Comparison of ENCODE assay signal across 14 cellular contexts in the genomic region with DNA sequence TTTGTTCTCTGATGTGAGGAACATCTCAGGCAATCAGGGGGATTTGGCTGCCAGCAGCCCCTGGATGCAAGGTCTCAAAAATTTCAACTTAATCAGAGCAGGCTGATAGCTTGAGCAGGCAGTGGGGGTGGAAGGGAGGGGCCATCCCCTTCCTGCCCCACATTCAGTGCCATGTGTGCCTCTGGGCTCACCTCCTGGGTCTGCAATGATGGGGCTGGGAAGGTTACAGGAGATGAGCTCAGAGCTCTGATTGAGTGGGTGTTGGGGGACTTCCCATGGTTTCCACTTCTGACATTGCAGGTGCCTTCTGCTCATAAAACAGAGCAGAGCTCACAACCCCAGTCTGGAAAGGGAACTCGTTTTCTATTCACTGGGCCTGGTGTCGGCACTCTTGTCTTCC. TPM values are rescaled to one million over a fixed set of nuclear protein-coding genes. Genes with fewer than 3 reads are reported as not detected.
DNase-seq lines count a peak whose midpoint lies in the region; ATAC-seq lines count a peak whose summit lies in the region.
"Had no signal": no experiment of that assay in that cellular context is flagged by ENCODE, and none has a peak within 500 bp of the region (broad histone marks: within the 10 kb centered on the region; RNA-seq: fewer than 3 reads in every experiment).

No MANE protein-coding gene starts in this region.

- H3K4me1 Mint-ChIP-seq in activated naive CD8-positive, alpha-beta T cell treated with anti-CD3 and anti-CD28 coated beads for 36 hours, result peaks cover 25% of the 10 kb centered on the region
- H3K4me1 Mint-ChIP-seq: central memory CD8-positive, alpha-beta T cell had no signal

- peak overlapping the region; percentile 87 for H3K27ac Mint-ChIP-seq in activated naive CD8-positive, alpha-beta T cell treated with anti-CD3 and anti-CD28 coated beads for 36 hours
- H3K27ac Mint-ChIP-seq: T-cell had no signal

- no peaks in the 10 kb centered on the region for H3K27me3 Mint-ChIP-seq in activated naive CD8-positive, alpha-beta T cell treated with anti-CD3 and anti-CD28 coated beads for 36 hours
- H3K27me3 Mint-ChIP-seq: central memory CD8-positive, alpha-beta T cell; T-cell had no signal

- peaks cover 8% of the 10 kb centered on the region for H3K36me3 Mint-ChIP-seq in activated naive CD8-positive, alpha-beta T cell treated with anti-CD3 and anti-CD28 coated beads for 36 hours

- ATAC-seq in GM19023 (IDR thresholded peaks at IDR 0.05; ENCODE audit: unreplicated experiment) (peak; percentile 77), HG03354 (IDR thresholded peaks at IDR 0.05; ENCODE audit: poor library complexity, severe bottlenecking, unreplicated experiment) (no peak)

- H3K9me3 Mint-ChIP-seq in activated naive CD8-positive, alpha-beta T cell treated with anti-CD3 and anti-CD28 coated beads for 36 hours, result no peaks in the 10 kb centered on the region
- H3K9me3 Mint-ChIP-seq: central memory CD8-positive, alpha-beta T cell; neural crest cell; T-cell had no signal

- H3K4me3 Mint-ChIP-seq in activated naive CD8-positive, alpha-beta T cell treated with anti-CD3 and anti-CD28 coated beads for 36 hours, result peak overlapping the region; percentile 25
- H3K4me3 Mint-ChIP-seq: central memory CD8-positive, alpha-beta T cell; neural crest cell; T-cell had no signal

- DNase-seq in NAMALWA (ENCODE audit: low spot score) (peak; percentile 22), NCI-H1048 (lab: John Stamatoyannopoulos, UW) (no peak), NCI-H748 (lab: John Stamatoyannopoulos, UW; ENCODE audit: unreplicated experiment) (no peak), anterior cingulate cortex (lab: John Stamatoyannopoulos, UW) (no peak)
- DNase-seq in activated naive CD8-positive, alpha-beta T cell treated with anti-CD3 and anti-CD28 coated beads for 36 hours, result peak; percentile 83
- DNase-seq in stimulated activated CD8-positive, alpha-beta memory T cell treated with anti-CD3 and anti-CD28 coated beads, Interleukin-12 subunit alpha, Interleukin-12 subunit beta, amount 100 ng/mL, for 4 hours (ENCODE audit: low read depth), result peak; percentile 28
- DNase-seq: DMS79 treated with DMSO at 0.1 percent for 48 hours had no signal

RNA-seq across cellular contexts. Expression of a gene that starts 37.0 kb away (rescaled TPM):
- 10 to 100 TPM; 15.5 to 16.4 TPM for total RNA-seq in activated naive CD8-positive, alpha-beta T cell treated with anti-CD3 and anti-CD28 coated beads for 36 hours

RNA-seq across cellular contexts. Expression of a gene that starts 38.4 kb away (rescaled TPM):
- total RNA-seq in activated naive CD8-positive, alpha-beta T cell treated with anti-CD3 and anti-CD28 coated beads for 36 hours, result not detected
- total RNA-seq: NCI-H460 had no signal

RNA-seq across cellular contexts. Expression of a gene that starts 46.2 kb away (rescaled TPM):
- not detected for total RNA-seq in activated naive CD8-positive, alpha-beta T cell treated with anti-CD3 and anti-CD28 coated beads for 36 hours
- total RNA-seq: NCI-H460, neural crest cell, T-cell, thoracic aorta had no signal

RNA-seq across cellular contexts. Expression of a gene that starts 54.8 kb away (rescaled TPM):
- 10 to 100 TPM in 1 of 2 experiments, not detected in 1; 11.6 TPM for total RNA-seq in activated naive CD8-positive, alpha-beta T cell treated with anti-CD3 and anti-CD28 coated beads for 36 hours
- total RNA-seq: NCI-H460, thoracic aorta had no signal

Comparison
In these comparisons a context has a peak if more than half of its experiments do, and no peak if none do; other contexts are left out.
1. DNase-seq: peak in NAMALWA (single experiment), activated naive CD8-positive, alpha-beta T cell treated with anti-CD3 and anti-CD28 coated beads for 36 hours (single experiment) and stimulated activated CD8-positive, alpha-beta memory T cell treated with anti-CD3 and anti-CD28 coated beads, Interleukin-12 subunit alpha, Interleukin-12 subunit beta, amount 100 ng/mL, for 4 hours (single experiment); none in NCI-H1048 (single experiment), NCI-H748 (single experiment) and anterior cingulate cortex (0 of 58).